In genomic region chr13:26072335-26072734, GRCh38 we compare ENCODE assay signal across 7 cellular contexts. TPM values are rescaled to one million over a fixed set of nuclear protein-coding genes. Genes with fewer than 3 reads are reported as not detected.
DNase-seq lines count a peak whose midpoint lies in the region; ATAC-seq, FAIRE-seq and TF ChIP-seq lines count a peak whose summit lies in the region.
"Not testable (repeated sequence)": the region's sequence is repeated elsewhere in the genome, so short reads cannot be mapped to it uniquely, and the experiment has no call there.

No MANE protein-coding gene starts in this region.

- DNase-seq in GM12892 (ENCODE audit: insufficient read length); body of pancreas; left colon; pancreas: not testable (repeated sequence)
- peak; percentile 15 for DNase-seq in fibroblast of the aortic adventitia (ENCODE audit: low read depth)

- ATAC-seq in body of pancreas (peak; percentile 65), left colon (peak; percentile 77), pancreas (peak; percentile 58 to 91 (median 90))

- not testable (repeated sequence) for H3K27me3 ChIP-seq in body of pancreas, pancreas

- not testable (repeated sequence) for H3K27ac ChIP-seq in VCaP, body of pancreas, pancreas

- not testable (repeated sequence) for H3K4me3 ChIP-seq in body of pancreas; fibroblast of the aortic adventitia (ENCODE audit: low read depth, low read length); pancreas

- H3K4me1 ChIP-seq in body of pancreas, pancreas: not testable (repeated sequence)

- not testable (repeated sequence) for H3K36me3 ChIP-seq in body of pancreas (replicated peaks in 1 of 2; ENCODE audit: insufficient read depth in 1 of 2, low read depth in 2 of 2); pancreas

- FAIRE-seq in GM12892 (lab: Jason Lieb, UNC) (peak; percentile 97), pancreas (lab: Jason Lieb, UNC) (peak; percentile 98)

- not testable (repeated sequence) for H3K9me3 ChIP-seq in body of pancreas, pancreas

- intact Hi-C loops in body of pancreas (cut with DNase I) = loop anchor here (5.0 kb wide), 1 partner anchor 500 kb away; no protein-coding TSS in a partner anchor
- intact Hi-C loops in left colon (cut with DNase I, micrococcal nuclease); pancreas (cut with DNase I): not testable (repeated sequence)

- TF ChIP-seq CTCF in LNCAP (IDR thresholded peaks at IDR 0.05) = peak; percentile 51
- peak; percentile 80 for TF ChIP-seq CTCF in VCaP (conservative IDR thresholded peaks at IDR 0.05)
- peak in 4 of 7 experiments; percentile 15 to 39 (median 32) for TF ChIP-seq CTCF in body of pancreas (IDR thresholded peaks at IDR 0.05)
- not testable (repeated sequence) for TF ChIP-seq CTCF in fibroblast of the aortic adventitia (IDR thresholded peaks at IDR 0.05; ENCODE audit: insufficient read depth, low read length); pancreas (IDR thresholded peaks at IDR 0.05)

- not testable (repeated sequence) for TF ChIP-seq POLR2A in GM12892 (IDR thresholded peaks at IDR 0.05; ENCODE audit: low read depth, low read length); body of pancreas (IDR thresholded peaks at IDR 0.05)

- 3 to 4% methylated on average over 5 of the region's 7 CpGs for WGBS in body of pancreas, 2 donors
- WGBS in pancreas, 2 donors = 5 to 7% methylated on average over 5 of the region's 7 CpGs

RNA-seq across cellular contexts. Expression of gene SHISA2, which starts 20.5 kb away (rescaled TPM):
- polyA plus RNA-seq in GM12892 (2012; ENCODE audit: missing spikeins) = not detected
- total RNA-seq in body of pancreas (1 to 10 TPM in 1 of 2 donors, not detected in 1; 1.8 TPM), fibroblast of the aortic adventitia (ENCODE audit: low replicate concordance) (0.08 and 0.90 TPM in 2 replicates), left colon (under 1 TPM; 0.12 to 0.31 TPM), pancreas (under 1 TPM; 0.31 to 0.98 (median 0.51) TPM)
- polyA plus RNA-seq in pancreas = under 1 TPM; 0.23 to 0.38 TPM
